9 cellular contexts compared by ENCODE assay signal in genomic region chr19:4061683-4062575, GRCh38. TPM values are rescaled to one million over a fixed set of nuclear protein-coding genes. Genes with fewer than 3 reads are reported as not detected.
DNase-seq lines count a peak whose midpoint lies in the region; ATAC-seq and TF ChIP-seq lines count a peak whose summit lies in the region.
"Had no signal": no experiment of that assay in that cellular context is flagged by ENCODE, and none has a peak within 500 bp of the region (broad histone marks: within the 10 kb centered on the region; RNA-seq: fewer than 3 reads in every experiment).

No MANE protein-coding gene starts in this region.

- H3K36me3 ChIP-seq in heart left ventricle (peaks cover 0 to 9% (median 0%) of the 10 kb centered on the region in 9 donors), body of pancreas (replicated peaks in 1 of 2; ENCODE audit: insufficient read depth in 1 of 2, low read depth in 2 of 2) (no peaks in the 10 kb centered on the region), mesenchymal stem cell (ENCODE audit: control insufficient read depth in 1 of 2, insufficient read depth in 2 of 2, low read depth in 1 of 2, low read length in 2 of 2) (peaks cover 19 to 59% of the 10 kb centered on the region in 2 experiments), uterus (no peaks in the 10 kb centered on the region)

- no peaks in the 10 kb centered on the region for H3K79me1 ChIP-seq in mesenchymal stem cell (replicated peaks; ENCODE audit: low read length, poor library complexity, severe bottlenecking)

- DNase-seq in heart left ventricle, result peak in 2 of 5 donors; percentile 36 to 69
- no peak for DNase-seq in left ventricle myocardium superior
- DNase-seq in body of pancreas, result peak; percentile 79 to 88 (median 87)
- no peak for DNase-seq in mesenchymal stem cell
- DNase-seq in uterus, result peak in 1 of 2 donors; percentile 37
- DNase-seq in middle frontal gyrus (ENCODE audit: extremely low spot score, low spot score), result no peak
- DNase-seq in GM19238 (ENCODE audit: insufficient read length, low spot score), result no peak
- DNase-seq in activated CD8-positive, alpha-beta memory T cell treated with anti-CD3 and anti-CD28 coated beads, Interleukin-2, amount 50 U/mL, for 48 hours, result no peak
- DNase-seq: EL had no signal

- H2BK12ac ChIP-seq in mesenchymal stem cell (ENCODE audit: low read length in 2 of 2), result peak overlapping the region in 1 of 2 experiments; percentile 57

- no peak overlapping the region for H2BK15ac ChIP-seq in mesenchymal stem cell (ENCODE audit: low read depth, poor library complexity, severe bottlenecking)

- no peak for TF ChIP-seq POLR2A in heart left ventricle (IDR thresholded peaks at IDR 0.05)
- no peak for TF ChIP-seq POLR2A in body of pancreas (IDR thresholded peaks at IDR 0.05)
- no peak for TF ChIP-seq POLR2A in uterus (IDR thresholded peaks at IDR 0.05)

- peak overlapping the region; percentile 92 for H3K9ac ChIP-seq in mesenchymal stem cell (ENCODE audit: low read length)

- H4K8ac ChIP-seq in mesenchymal stem cell (ENCODE audit: low read length), result peak overlapping the region; percentile 69

- peak overlapping the region; percentile 42 for H3K4me2 ChIP-seq in mesenchymal stem cell (ENCODE audit: low read length, poor library complexity, severe bottlenecking)

- no peak overlapping the region for H2AFZ ChIP-seq in mesenchymal stem cell (ENCODE audit: low read depth, low read length)

- H3K27me3 ChIP-seq in heart left ventricle (no peaks in the 10 kb centered on the region), body of pancreas (no peaks in the 10 kb centered on the region), mesenchymal stem cell (ENCODE audit: control insufficient read depth in 1 of 2, insufficient read depth in 1 of 2, low read length in 2 of 2) (no peaks in the 10 kb centered on the region), uterus (no peaks in the 10 kb centered on the region)

- no peak overlapping the region for H4K91ac ChIP-seq in mesenchymal stem cell (ENCODE audit: low read length)

- TF ChIP-seq CTCF in heart left ventricle (IDR thresholded peaks at IDR 0.05), result no peak
- no peak for TF ChIP-seq CTCF in body of pancreas (IDR thresholded peaks at IDR 0.05)
- TF ChIP-seq CTCF in uterus (IDR thresholded peaks at IDR 0.05), result no peak

- H3K9me3 ChIP-seq in heart left ventricle (no peaks in the 10 kb centered on the region), body of pancreas (no peaks in the 10 kb centered on the region), mesenchymal stem cell (ENCODE audit: control insufficient read depth, low read length) (no peaks in the 10 kb centered on the region), uterus (no peaks in the 10 kb centered on the region)

- ATAC-seq in heart left ventricle, result peak; percentile 0 to 40 (median 2)
- no peak for ATAC-seq in left ventricle myocardium superior
- ATAC-seq in body of pancreas, result no peak

- H3K4ac ChIP-seq in mesenchymal stem cell (ENCODE audit: low read depth in 1 of 2, low read length in 2 of 2), result no peak overlapping the region

- H3K18ac ChIP-seq in mesenchymal stem cell (ENCODE audit: low read depth in 1 of 2, low read length in 2 of 2), result peak overlapping the region in 1 of 2 experiments; percentile 53

- H3K23ac ChIP-seq in mesenchymal stem cell (ENCODE audit: low read length in 2 of 2), result peak overlapping the region in 1 of 2 experiments; percentile 57

- H3K4me3 ChIP-seq in heart left ventricle (peak overlapping the region in 11 of 12 donors; percentile 23 to 84 (median 52)), body of pancreas (no peak overlapping the region), mesenchymal stem cell (ENCODE audit: insufficient read depth in 1 of 2, low read depth in 1 of 2, low read length in 2 of 2) (peak overlapping the region in 1 of 2 experiments; percentile 85), uterus (peak overlapping the region; percentile 16 to 34)

- H3K27ac ChIP-seq in heart left ventricle, result peak overlapping the region; percentile 87 to 99 (median 98)
- H3K27ac ChIP-seq in body of pancreas, result peak overlapping the region; percentile 68 to 97 (median 93)
- H3K27ac ChIP-seq in mesenchymal stem cell (ENCODE audit: low read length, poor library complexity, severe bottlenecking), result peak overlapping the region; percentile 1
- peak overlapping the region; percentile 98 for H3K27ac ChIP-seq in uterus

- H2BK5ac ChIP-seq in mesenchymal stem cell (ENCODE audit: low read depth, low read length, poor library complexity, severe bottlenecking), result no peak overlapping the region

- no peak overlapping the region for H2BK120ac ChIP-seq in mesenchymal stem cell (ENCODE audit: low read depth, low read length)

- H2AK5ac ChIP-seq in mesenchymal stem cell (ENCODE audit: low read length, severe bottlenecking), result peak overlapping the region; percentile 83

- intact Hi-C loops in heart left ventricle (cut with DNase I), result loop anchor here in 4 of 10 donors (5.0 kb wide), 2 partner anchors 45 to 55 kb away; partner anchors contain the start of gene PIAS4 (in 3 of the 4)
- intact Hi-C loops in left ventricle myocardium superior (cut with micrococcal nuclease), result no loop called here
- intact Hi-C loops in body of pancreas (cut with DNase I), result no loop called here
- intact Hi-C loops in uterus (cut with DNase I; ENCODE audit: low total_unique reads), result no loop called here

- H3K14ac ChIP-seq in mesenchymal stem cell (ENCODE audit: low read length in 2 of 2), result peak overlapping the region in 1 of 2 experiments; percentile 75

- H3K4me1 ChIP-seq in heart left ventricle, result peaks cover 21 to 78% (median 66%) of the 10 kb centered on the region in 12 donors
- peaks cover 72% of the 10 kb centered on the region for H3K4me1 ChIP-seq in body of pancreas
- H3K4me1 ChIP-seq in mesenchymal stem cell (ENCODE audit: control insufficient read depth, insufficient read depth, low read depth, low read length), result peaks cover 59% of the 10 kb centered on the region
- H3K4me1 ChIP-seq in uterus, result peaks cover 11 to 57% of the 10 kb centered on the region in 2 donors

- 43 to 61% (median 52%) methylated on average over 31 to 39 of the region's 39 CpGs for WGBS in heart left ventricle, 4 donors
- WGBS in body of pancreas, 2 donors, result 36% methylated on average over 39 of the region's 39 CpGs; no CpG with 5 or more reads in 1 of the 2 donors
- 89% methylated on average over 39 of the region's 39 CpGs for WGBS in mesenchymal stem cell

RNA-seq across cellular contexts. Expression of gene ZBTB7A, which starts 4.8 kb away (rescaled TPM):
- total RNA-seq in heart left ventricle, result 10 to 100 TPM; 22.8 to 65.0 (median 29.3) TPM
- 10 to 100 TPM; 14.6 to 14.7 TPM for polyA plus RNA-seq in heart left ventricle
- 35.2 TPM for total RNA-seq in left ventricle myocardium superior
- 10 to 100 TPM; 30.9 to 31.3 TPM for total RNA-seq in body of pancreas
- polyA plus RNA-seq in mesenchymal stem cell (2013, experiment 1 of 2), result 27.7 TPM
- 26.9 TPM for polyA plus RNA-seq in mesenchymal stem cell (2013, experiment 2 of 2)
- 10 to 100 TPM; 10.8 to 72.9 (median 14.1) TPM for total RNA-seq in uterus

RNA-seq across cellular contexts. Expression of gene PIAS4, which starts 54.4 kb away (rescaled TPM):
- total RNA-seq in heart left ventricle (10 to 100 TPM; 12.5 to 19.1 (median 15.3) TPM), left ventricle myocardium superior (19.8 TPM), body of pancreas (10 to 100 TPM; 12.7 to 17.1 TPM), uterus (10 to 100 TPM in 3 of 4 donors, 1 to 10 TPM in 1; 10.0 to 39.4 (median 23.4) TPM)
- 10 to 100 TPM; 12.3 to 15.4 TPM for polyA plus RNA-seq in heart left ventricle
- 49.3 TPM for polyA plus RNA-seq in mesenchymal stem cell (2013, experiment 1 of 2)
- 49.4 TPM for polyA plus RNA-seq in mesenchymal stem cell (2013, experiment 2 of 2)

Comparison
In these comparisons a context has a peak if more than half of its experiments do, and no peak if none do; other contexts are left out.
1. ATAC-seq: peak in heart left ventricle (4 of 4); none in left ventricle myocardium superior (single experiment) and body of pancreas (single experiment).
2. DNase-seq: peak in body of pancreas (4 of 4); none in left ventricle myocardium superior (single experiment), mesenchymal stem cell (single experiment), middle frontal gyrus (single experiment), GM19238 (single experiment) and activated CD8-positive, alpha-beta memory T cell treated with anti-CD3 and anti-CD28 coated beads, Interleukin-2, amount 50 U/mL, for 48 hours (single experiment).
3. H3K27ac ChIP-seq: peak in every context shown above with its lines; median percentile 98 in uterus; 98 in heart left ventricle; 93 in body of pancreas; 1 in mesenchymal stem cell.
4. H3K4me3 ChIP-seq: peak in heart left ventricle (11 of 12) and uterus (2 of 2); none in body of pancreas (0 of 2).